In genomic region chr13:49791753-49792549, GRCh38 we compare ENCODE assay signal across 8 cellular contexts. TPM values are rescaled to one million over a fixed set of nuclear protein-coding genes. Genes with fewer than 3 reads are reported as not detected.
DNase-seq lines count a peak whose midpoint lies in the region; ATAC-seq and TF ChIP-seq lines count a peak whose summit lies in the region.

No MANE protein-coding gene starts in this region.

- H3K4me1 ChIP-seq in neutrophil (ENCODE audit: control insufficient read depth in 1 of 2, insufficient read depth in 1 of 2, low read depth in 1 of 2, low read length in 1 of 2) (peaks cover 19 to 23% of the 10 kb centered on the region in 2 experiments), thyroid gland (peaks cover 8 to 22% of the 10 kb centered on the region in 2 donors)

- TF ChIP-seq CTCF in foreskin fibroblast (IDR thresholded peaks at IDR 0.05; ENCODE audit: low read depth, low read length) (no peak), neutrophil (IDR thresholded peaks at IDR 0.05) (peak; percentile 11), thyroid gland (IDR thresholded peaks at IDR 0.05) (no peak)

- no peaks in the 10 kb centered on the region for H3K27me3 ChIP-seq in neutrophil
- H3K27me3 ChIP-seq in thyroid gland = no peaks in the 10 kb centered on the region

- TF ChIP-seq POLR2A in thyroid gland (IDR thresholded peaks at IDR 0.05) = peak in 1 of 2 donors; percentile 3

- peak overlapping the region; percentile 71 to 93 for H3K4me3 ChIP-seq in foreskin fibroblast (ENCODE audit: low read depth in 1 of 2, low read length in 2 of 2)
- peak overlapping the region; percentile 91 to 92 for H3K4me3 ChIP-seq in neutrophil (ENCODE audit: low read depth in 1 of 2, low read length in 1 of 2)
- peak overlapping the region; percentile 69 to 83 (median 77) for H3K4me3 ChIP-seq in thyroid gland (replicated peaks in 1 of 3)

- DNase-seq in ACHN = peak; percentile 29
- peak; percentile 34 for DNase-seq in RPMI7951 (ENCODE audit: low read depth)
- peak; percentile 33 for DNase-seq in activated gamma-delta T cell treated with Interleukin-2 at 50 U/mL for 16 hours
- peak in 1 of 2 donors; percentile 68 for DNase-seq in foreskin fibroblast
- DNase-seq in thyroid gland = peak; percentile 63 to 70

- H3K9me3 ChIP-seq in neutrophil (no peaks in the 10 kb centered on the region), thyroid gland (no peaks in the 10 kb centered on the region)

- ATAC-seq in GM18520 (IDR thresholded peaks at IDR 0.05; ENCODE audit: unreplicated experiment) = peak; percentile 17
- peak; percentile 33 for ATAC-seq in HG03066 (IDR thresholded peaks at IDR 0.05; ENCODE audit: low read depth, unreplicated experiment)

- H3K36me3 ChIP-seq in neutrophil = no peaks in the 10 kb centered on the region
- no peaks in the 10 kb centered on the region for H3K36me3 ChIP-seq in thyroid gland

- in situ Hi-C loops in ACHN (cut with HindIII; ENCODE audit: low pct_ligation_motif_present, low pct_unique_long_range_greater_than_20kb, low sequenced_read_pairs) = no loop called here

- intact Hi-C loops in thyroid gland (cut with DNase I) = loop anchor here (5.0 kb wide), 1 partner anchor 100 kb away; the partner anchor contains the start of gene EBPL

- 0 to 1% methylated on average over 9 of the region's 97 CpGs for WGBS in thyroid gland, 2 donors

- H3K27ac ChIP-seq in neutrophil (peak overlapping the region; percentile 94), thyroid gland (peak overlapping the region; percentile 67 to 94 (median 70))

RNA-seq across cellular contexts. Expression of gene KPNA3, which starts 0.5 kb away (rescaled TPM):
- 20.0 and 27.3 TPM in 2 replicates for total RNA-seq in RPMI7951 (2014; rRNA removed; shearing (Covaris generic))
- 10 to 100 TPM; 29.5 to 34.6 (median 32.1) TPM for total RNA-seq in thyroid gland
